Comparison of ENCODE assay signal across 8 cellular contexts in the genomic region with DNA sequence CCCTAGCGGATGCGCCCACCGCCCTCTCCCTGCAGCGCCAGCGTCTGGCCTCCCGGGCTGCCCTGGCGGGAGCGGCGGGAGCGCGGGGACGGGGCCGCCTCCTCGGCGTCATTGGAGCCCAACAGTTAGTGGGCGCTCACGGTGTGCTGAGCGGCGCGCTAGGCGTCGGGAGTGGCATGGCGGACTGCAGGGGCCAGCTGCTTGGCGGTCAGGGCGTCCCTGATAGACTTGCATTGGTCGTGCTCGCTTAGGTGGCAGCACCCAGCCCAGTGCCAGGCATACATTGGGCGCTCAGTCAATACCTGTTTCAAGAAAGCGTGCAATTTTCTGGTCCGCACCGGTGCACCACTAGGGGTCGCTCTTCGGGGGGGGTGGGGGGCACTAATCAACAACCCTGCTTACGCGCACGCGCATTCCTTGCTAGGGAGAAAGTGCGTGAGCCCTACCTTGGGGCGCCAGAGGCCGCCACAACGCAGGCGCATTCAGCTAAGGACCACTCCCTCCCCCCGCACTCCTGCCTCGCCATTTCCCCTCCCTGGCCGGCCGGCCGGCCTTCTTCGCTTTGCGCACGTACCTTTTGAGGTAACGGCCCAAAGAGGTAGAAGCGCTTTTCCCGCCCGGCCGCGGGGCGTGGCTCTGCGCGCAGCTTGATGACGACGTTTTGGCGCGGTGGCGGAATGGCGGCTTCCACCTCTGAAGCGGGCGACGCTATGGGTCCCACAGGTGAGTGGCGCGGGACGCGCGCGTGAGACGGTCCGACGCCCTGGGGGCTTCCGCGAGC. TPM values are rescaled to one million over a fixed set of nuclear protein-coding genes. Genes with fewer than 3 reads are reported as not detected.
DNase-seq lines count a peak whose midpoint lies in the region; ATAC-seq and TF ChIP-seq lines count a peak whose summit lies in the region.

No MANE protein-coding gene starts in this region.

- peak; percentile 100 for DNase-seq in AG20443 (ENCODE audit: low spot score)
- peak; percentile 99 for DNase-seq in NCI-H2227 treated with DMSO at 0.1 percent for 48 hours (lab: John Stamatoyannopoulos, UW)
- DNase-seq in WTC11 (ENCODE audit: low spot score) = peak; percentile 94
- DNase-seq in cardiac fibroblast (ENCODE audit: low read depth in 2 of 2) = peak; percentile 94 to 95
- DNase-seq in inferior parietal cortex (ENCODE audit: extremely low spot score) = peak; percentile 92
- peak; percentile 97 for DNase-seq in spleen

- peaks cover 15 to 68% (median 39%) of the 10 kb centered on the region in 6 donors for H3K4me1 ChIP-seq in spleen

- intact Hi-C loops in spleen (cut with DNase I; ENCODE audit: low total_unique reads) = no loop called here

- H3K27me3 Mint-ChIP-seq in WTC11 (ENCODE audit: low read depth) = no peaks in the 10 kb centered on the region

- H3K27ac ChIP-seq in spleen = peak overlapping the region; percentile 81 to 96 (median 92)

- ATAC-seq in GM19023 (IDR thresholded peaks at IDR 0.05; ENCODE audit: unreplicated experiment) (peak; percentile 66), HG03196 (IDR thresholded peaks at IDR 0.05; ENCODE audit: unreplicated experiment) (peak; percentile 65), WTC11 (peak; percentile 78)

- H3K36me3 ChIP-seq in spleen = peaks cover 0 to 15% (median 0%) of the 10 kb centered on the region in 6 donors

- H3K36me3 Mint-ChIP-seq in WTC11 = peaks cover 11% of the 10 kb centered on the region

- no peaks in the 10 kb centered on the region for H3K9me3 ChIP-seq in spleen

- H3K9me3 Mint-ChIP-seq in WTC11 = no peaks in the 10 kb centered on the region

- peak in 1 of 3 donors; percentile 2 for TF ChIP-seq POLR2A in spleen (IDR thresholded peaks at IDR 0.05)

- no peaks in the 10 kb centered on the region for H3K27me3 ChIP-seq in spleen (replicated peaks in 1 of 7)

- CTCF ChIA-PET in WTC11 (lab: Charles Lee) = interaction anchor here (0.6 to 3.4 kb wide), 17 partner anchors 10 to 340 kb away, joined by 3 to 14 read pairs (median 5); no protein-coding TSS in a partner anchor

- POLR2A ChIA-PET in WTC11 (lab: Charles Lee) = interaction anchor here (1.0 kb wide), 2 partner anchors 79 to 88 kb away, joined by 3 read pairs; no protein-coding TSS in a partner anchor

- TF ChIP-seq CTCF in WTC11 (IDR thresholded peaks at IDR 0.05) = peak; percentile 75
- peak; percentile 84 for TF ChIP-seq CTCF in cardiac fibroblast (IDR thresholded peaks at IDR 0.05; ENCODE audit: low read depth, low read length)
- TF ChIP-seq CTCF in spleen (IDR thresholded peaks at IDR 0.05 in 8 of 11, conservative IDR thresholded peaks at IDR 0.05 in 3 of 11) = peak; percentile 61 to 95 (median 86)

- peak overlapping the region; percentile 85; the same call in 1 of the 2 replicates for H3K27ac Mint-ChIP-seq in WTC11

- H3K4me3 Mint-ChIP-seq in WTC11 = peak overlapping the region; percentile 96

- peaks cover 15% of the 10 kb centered on the region for H3K4me1 Mint-ChIP-seq in WTC11

- WGBS in spleen, 5 donors = 0% methylated on average over 35 to 79 of the region's 79 CpGs

- H3K4me3 ChIP-seq in cardiac fibroblast (replicated peaks in 1 of 2; ENCODE audit: low read depth in 2 of 2, low read length in 2 of 2) = peak overlapping the region; percentile 82 to 84
- H3K4me3 ChIP-seq in spleen = peak overlapping the region; percentile 78 to 93 (median 81)

TF ChIP-seq in WTC11, 78 proteins besides CTCF, POLR2A, EP300 and RAD21 (continues in another document):
- TF ChIP-seq SP1 (CRISPR knock-in tag; conservative IDR thresholded peaks at IDR 0.05) = peak; percentile 93
- TF ChIP-seq, protein P1, sequence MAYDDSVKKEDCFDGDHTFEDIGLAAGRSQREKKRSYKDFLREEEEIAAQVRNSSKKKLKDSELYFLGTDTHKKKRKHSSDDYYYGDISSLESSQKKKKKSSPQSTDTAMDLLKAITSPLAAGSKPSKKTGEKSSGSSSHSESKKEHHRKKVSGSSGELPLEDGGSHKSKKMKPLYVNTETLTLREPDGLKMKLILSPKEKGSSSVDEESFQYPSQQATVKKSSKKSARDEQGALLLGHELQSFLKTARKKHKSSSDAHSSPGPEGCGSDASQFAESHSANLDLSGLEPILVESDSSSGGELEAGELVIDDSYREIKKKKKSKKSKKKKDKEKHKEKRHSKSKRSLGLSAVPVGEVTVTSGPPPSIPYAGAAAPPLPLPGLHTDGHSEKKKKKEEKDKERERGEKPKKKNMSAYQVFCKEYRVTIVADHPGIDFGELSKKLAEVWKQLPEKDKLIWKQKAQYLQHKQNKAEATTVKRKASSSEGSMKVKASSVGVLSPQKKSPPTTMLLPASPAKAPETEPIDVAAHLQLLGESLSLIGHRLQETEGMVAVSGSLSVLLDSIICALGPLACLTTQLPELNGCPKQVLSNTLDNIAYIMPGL (CRISPR knock-in tag; IDR thresholded peaks at IDR 0.05) = peak; percentile 58
- TF ChIP-seq, protein P2, sequence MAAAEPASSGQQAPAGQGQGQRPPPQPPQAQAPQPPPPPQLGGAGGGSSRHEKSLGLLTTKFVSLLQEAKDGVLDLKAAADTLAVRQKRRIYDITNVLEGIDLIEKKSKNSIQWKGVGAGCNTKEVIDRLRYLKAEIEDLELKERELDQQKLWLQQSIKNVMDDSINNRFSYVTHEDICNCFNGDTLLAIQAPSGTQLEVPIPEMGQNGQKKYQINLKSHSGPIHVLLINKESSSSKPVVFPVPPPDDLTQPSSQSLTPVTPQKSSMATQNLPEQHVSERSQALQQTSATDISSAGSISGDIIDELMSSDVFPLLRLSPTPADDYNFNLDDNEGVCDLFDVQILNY (CRISPR knock-in tag; IDR thresholded peaks at IDR 0.05) = peak; percentile 97
- peak; percentile 92 for TF ChIP-seq CREM (CRISPR knock-in tag; IDR thresholded peaks at IDR 0.05)
- no peak for TF ChIP-seq SMAD3 (CRISPR knock-in tag; IDR thresholded peaks at IDR 0.05; ENCODE audit: borderline replicate concordance)
- TF ChIP-seq GRHL2 (CRISPR knock-in tag; IDR thresholded peaks at IDR 0.05; ENCODE audit: insufficient replicate concordance, severe bottlenecking) = no peak
- TF ChIP-seq, protein P3, sequence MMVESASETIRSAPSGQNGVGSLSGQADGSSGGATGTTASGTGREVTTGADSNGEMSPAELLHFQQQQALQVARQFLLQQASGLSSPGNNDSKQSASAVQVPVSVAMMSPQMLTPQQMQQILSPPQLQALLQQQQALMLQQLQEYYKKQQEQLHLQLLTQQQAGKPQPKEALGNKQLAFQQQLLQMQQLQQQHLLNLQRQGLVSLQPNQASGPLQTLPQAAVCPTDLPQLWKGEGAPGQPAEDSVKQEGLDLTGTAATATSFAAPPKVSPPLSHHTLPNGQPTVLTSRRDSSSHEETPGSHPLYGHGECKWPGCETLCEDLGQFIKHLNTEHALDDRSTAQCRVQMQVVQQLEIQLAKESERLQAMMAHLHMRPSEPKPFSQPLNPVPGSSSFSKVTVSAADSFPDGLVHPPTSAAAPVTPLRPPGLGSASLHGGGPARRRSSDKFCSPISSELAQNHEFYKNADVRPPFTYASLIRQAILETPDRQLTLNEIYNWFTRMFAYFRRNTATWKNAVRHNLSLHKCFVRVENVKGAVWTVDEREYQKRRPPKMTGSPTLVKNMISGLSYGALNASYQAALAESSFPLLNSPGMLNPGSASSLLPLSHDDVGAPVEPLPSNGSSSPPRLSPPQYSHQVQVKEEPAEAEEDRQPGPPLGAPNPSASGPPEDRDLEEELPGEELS (CRISPR knock-in tag; IDR thresholded peaks at IDR 0.05) = peak; percentile 42; the same call in 1 of the 2 replicates
- TF ChIP-seq GABPB1 (CRISPR knock-in tag; IDR thresholded peaks at IDR 0.05) = peak; percentile 53; the same call in 1 of the 2 replicates
- TF ChIP-seq E2F4 (CRISPR knock-in tag; IDR thresholded peaks at IDR 0.05; ENCODE audit: borderline replicate concordance, low read depth) = peak; percentile 94
- TF ChIP-seq, protein P4, sequence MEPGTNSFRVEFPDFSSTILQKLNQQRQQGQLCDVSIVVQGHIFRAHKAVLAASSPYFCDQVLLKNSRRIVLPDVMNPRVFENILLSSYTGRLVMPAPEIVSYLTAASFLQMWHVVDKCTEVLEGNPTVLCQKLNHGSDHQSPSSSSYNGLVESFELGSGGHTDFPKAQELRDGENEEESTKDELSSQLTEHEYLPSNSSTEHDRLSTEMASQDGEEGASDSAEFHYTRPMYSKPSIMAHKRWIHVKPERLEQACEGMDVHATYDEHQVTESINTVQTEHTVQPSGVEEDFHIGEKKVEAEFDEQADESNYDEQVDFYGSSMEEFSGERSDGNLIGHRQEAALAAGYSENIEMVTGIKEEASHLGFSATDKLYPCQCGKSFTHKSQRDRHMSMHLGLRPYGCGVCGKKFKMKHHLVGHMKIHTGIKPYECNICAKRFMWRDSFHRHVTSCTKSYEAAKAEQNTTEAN (CRISPR knock-in tag; IDR thresholded peaks at IDR 0.05) = 0 out of 2 replicates have a peak, but pooled peaks have one; percentile 48

RNA-seq across cellular contexts. Expression of gene MZT2A, which starts 0.4 kb away (rescaled TPM):
- total RNA-seq in WTC11 (2021) (162 to 179 TPM (median 167 TPM) in 3 replicates), spleen (10 to 100 TPM; 23.7 to 70.6 (median 38.4) TPM)
- 100 to 1,000 TPM in 2 of 3 donors, 10 to 100 TPM in 1; 90.0 to 190 (median 108) TPM for polyA plus RNA-seq in spleen

RNA-seq across cellular contexts. Expression of gene TUBA3D, which starts 16.7 kb away (rescaled TPM):
- 0.25 to 0.28 TPM in 2 of 3 replicates, not detected in the other for total RNA-seq in WTC11 (2021)
- not detected for total RNA-seq in spleen
- polyA plus RNA-seq in spleen = under 1 TPM in 2 of 3 donors, not detected in 1; 0.10 to 0.86 TPM

RNA-seq across cellular contexts. Expression of gene CCDC74A, which starts 35.1 kb away (rescaled TPM):
- total RNA-seq in WTC11 (2021) (11.7 to 16.7 TPM (median 12.6 TPM) in 3 replicates), spleen (1 to 10 TPM in 4 of 7 donors, under 1 TPM in 3; 0.44 to 3.7 (median 1.0) TPM)
- 1 to 10 TPM in 2 of 3 donors, under 1 TPM in 1; 0.77 to 1.2 (median 1.2) TPM for polyA plus RNA-seq in spleen

Comparison
In these comparisons a context has a peak if more than half of its experiments do, and no peak if none do; other contexts are left out.
1. Peak in every context shown above with its lines: DNase-seq, ATAC-seq, H3K4me3 ChIP-seq and H3K27ac ChIP-seq.